Comparison of ENCODE assay signal across 18 cellular contexts in the genomic region with DNA sequence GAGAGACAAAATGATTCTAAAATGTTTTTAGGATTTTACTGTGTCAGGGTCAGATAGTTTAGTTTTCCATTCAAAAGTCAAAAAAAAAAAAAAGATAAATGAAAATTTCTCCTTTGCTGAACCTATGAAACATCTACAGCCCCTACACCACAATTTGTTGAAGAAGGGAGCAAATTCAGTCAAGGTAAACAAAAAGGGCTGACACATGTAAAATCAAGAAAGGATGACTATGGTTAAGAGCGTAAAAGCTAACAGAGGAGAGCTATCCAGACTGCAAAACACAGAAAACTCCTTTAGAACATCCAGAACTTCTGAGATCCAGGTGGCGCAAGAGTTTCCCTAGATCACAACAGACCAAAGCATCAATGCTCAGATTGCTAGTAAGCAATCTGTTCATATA.
A peak's percentile ranks its signal among the peaks of the same experiment; 100 is the strongest.
DNase-seq lines count a peak whose midpoint lies in the region; ATAC-seq, FAIRE-seq and TF ChIP-seq lines count a peak whose summit lies in the region.
"Had no signal": no experiment of that assay in that cellular context is flagged by ENCODE, and none has a peak within 500 bp of the region (broad histone marks: within the 10 kb centered on the region; RNA-seq: fewer than 3 reads in every experiment).

No MANE protein-coding gene starts in this region.

- TF ChIP-seq CTCF in H9 (conservative IDR thresholded peaks at IDR 0.05): no peak
- TF ChIP-seq CTCF in K562 (IDR thresholded peaks at IDR 0.05 in 2 of 3, conservative IDR thresholded peaks at IDR 0.05 in 1 of 3; ENCODE audit: insufficient read depth in 2 of 3, low read depth in 1 of 3, low read length in 3 of 3): no peak

- H3K18ac ChIP-seq in H9 (ENCODE audit: insufficient read length, low read depth, low read length): no peak overlapping the region

- no peaks in the 10 kb centered on the region for H3K79me2 ChIP-seq in H9 (ENCODE audit: insufficient read depth, low read length)
- peaks cover 15% of the 10 kb centered on the region; the same call in 2 of the 3 replicates for H3K79me2 ChIP-seq in K562 (ENCODE audit: control insufficient read depth, insufficient read depth, low read length)

- H3K4me2 ChIP-seq in H9 (ENCODE audit: insufficient read depth, insufficient read length, low read length): no peak overlapping the region
- no peak overlapping the region for H3K4me2 ChIP-seq in K562 (ENCODE audit: insufficient read depth, low read length)
- H3K4me2 ChIP-seq: BLaER1 had no signal

- peaks cover 6 to 11% of the 10 kb centered on the region in 2 experiments for H3K4me1 Mint-ChIP-seq in H9

- H2BK120ac ChIP-seq in H9 (ENCODE audit: low read depth, low read length, poor library complexity, severe bottlenecking): no peak overlapping the region

- H3K27me3 ChIP-seq in H9 (ENCODE audit: insufficient read depth, low read length) (no peaks in the 10 kb centered on the region; the same call in 1 of the 2 replicates), K562 (ENCODE audit: control insufficient read depth in 2 of 2, insufficient read depth in 2 of 2, low read length in 2 of 2) (no peaks in the 10 kb centered on the region)
- H3K27me3 ChIP-seq: BLaER1 had no signal

- no peaks in the 10 kb centered on the region for H3K9me3 Mint-ChIP-seq in H9

- in situ Hi-C loops in K562 (cut with MboI): no loop called here

- no peak overlapping the region for H2BK12ac ChIP-seq in H9 (ENCODE audit: insufficient read length, low read depth, low read length)

- H3K36me3 ChIP-seq in K562 (ENCODE audit: control insufficient read depth, insufficient read depth, low read length) (no peaks in the 10 kb centered on the region; the same call in 2 of the 3 replicates), mesodermal cell (ENCODE audit: control insufficient read depth, insufficient read depth, low read length) (peaks cover 3% of the 10 kb centered on the region)
- H3K36me3 ChIP-seq: HAP-1 had no signal

- no peak overlapping the region for H3K4me3 Mint-ChIP-seq in H9
- H3K4me3 Mint-ChIP-seq: CD8-positive, alpha-beta memory T cell had no signal

- no peak for ATAC-seq in K562
- ATAC-seq in HG03108 (IDR thresholded peaks at IDR 0.05; ENCODE audit: unreplicated experiment): no peak
- no peak for ATAC-seq in GM21529 (IDR thresholded peaks at IDR 0.05; ENCODE audit: unreplicated experiment)

- no peak overlapping the region for H3K14ac ChIP-seq in H9 (ENCODE audit: insufficient read depth, low read length)

- peak overlapping the region; percentile 22 to 46 (median 46); a peak in 3 of 7 replicates for H3K27ac Mint-ChIP-seq in H9

- H3K56ac ChIP-seq in H9 (ENCODE audit: insufficient read length, low read depth, low read length): no peak overlapping the region

- no peak overlapping the region for H3K4ac ChIP-seq in H9 (ENCODE audit: low read depth, low read length)

- no peaks in the 10 kb centered on the region for H3K23me2 ChIP-seq in H9 (ENCODE audit: insufficient read length, low read depth, low read length, poor library complexity, severe bottlenecking)

- H3K27ac ChIP-seq in H9 (ENCODE audit: insufficient read length, low read depth, low read length) (no peak overlapping the region), K562 (ENCODE audit: extremely low read depth, low read depth, low read length) (no peak overlapping the region), mesodermal cell (ENCODE audit: low read depth, low read length, severe bottlenecking) (peak overlapping the region; percentile 13)
- H3K27ac ChIP-seq: BLaER1, GM23248 had no signal

- no peak overlapping the region for H4K5ac ChIP-seq in H9 (ENCODE audit: insufficient read length, low read depth, low read length)

- H4K20me1 ChIP-seq in H9 (ENCODE audit: control insufficient read depth, insufficient read depth, insufficient read length): no peaks in the 10 kb centered on the region
- H4K20me1 ChIP-seq in K562 (replicated peaks; ENCODE audit: control insufficient read depth, insufficient read depth, low read length): no peaks in the 10 kb centered on the region
- H4K20me1 ChIP-seq: BLaER1 had no signal

- no peak overlapping the region for H3T11ph ChIP-seq in H9 (ENCODE audit: low read length)

- H2BK15ac ChIP-seq in H9 (ENCODE audit: low read depth, low read length): no peak overlapping the region

- no peak overlapping the region for H4K8ac ChIP-seq in H9 (replicated peaks; ENCODE audit: insufficient read length, low read depth, low read length)

- TF ChIP-seq RAD21 in K562 (CRISPR knock-in tag; conservative IDR thresholded peaks at IDR 0.05 in 1 of 2, IDR thresholded peaks at IDR 0.05 in 1 of 2): no peak

- no peak for DNase-seq in GM12891 (ENCODE audit: insufficient read length, low spot score)
- DNase-seq in H9: no peak
- no peak for DNase-seq in K562 (ENCODE audit: extremely low read depth in 1 of 4, low spot score in 3 of 4)
- DNase-seq in NCI-H2107 (lab: John Stamatoyannopoulos, UW): no peak
- DNase-seq in NCI-H2196 (lab: John Stamatoyannopoulos, UW; ENCODE audit: unreplicated experiment): no peak
- DNase-seq: AML-193; Caco-2; CD8-positive, alpha-beta memory T cell; DND-41; GF-D8; GM23248; KBM-7 had no signal

- peaks cover 4% of the 10 kb centered on the region; the same call in 1 of the 2 replicates for H3K4me1 ChIP-seq in H9 (ENCODE audit: insufficient read depth, low read length)
- H3K4me1 ChIP-seq in K562 (replicated peaks in 1 of 2; ENCODE audit: control insufficient read depth in 2 of 2, insufficient read depth in 2 of 2, low read length in 2 of 2): 0 out of 5 replicates have a peak, but pooled peaks cover 0 to 3% of the 10 kb centered on the region in 2 experiments
- H3K4me1 ChIP-seq in mesodermal cell (ENCODE audit: control insufficient read depth, insufficient read depth, low read length, poor library complexity, severe bottlenecking): peaks cover 3% of the 10 kb centered on the region
- H3K4me1 ChIP-seq: BLaER1, Caco-2 had no signal

- TF ChIP-seq EP300 in K562 (IDR thresholded peaks at IDR 0.05; ENCODE audit: low read length): no peak

- CTCF ChIA-PET in K562 (lab: Yijun Ruan, JAX; ENCODE audit: low intra/inter-chr PET ratio): no interaction called here

- no peak for TF ChIP-seq POLR2A in GM12891 (IDR thresholded peaks at IDR 0.05; ENCODE audit: low read depth, low read length)
- TF ChIP-seq POLR2A in K562 (conservative IDR thresholded peaks at IDR 0.05): no peak

- intact Hi-C loops in K562 (cut with micrococcal nuclease): no loop called here

- no peaks in the 10 kb centered on the region for H3K27me3 Mint-ChIP-seq in H9 (ENCODE audit: low read depth)

- H3K9me1 ChIP-seq in K562 (ENCODE audit: control insufficient read depth, insufficient read depth, low read length): no peaks in the 10 kb centered on the region

- H3K9ac ChIP-seq in H9 (ENCODE audit: extremely low read depth, insufficient read length, low read length) (no peak overlapping the region), K562 (ENCODE audit: insufficient read depth in 1 of 2, low read depth in 2 of 2, low read length in 2 of 2) (no peak overlapping the region)
- H3K9ac ChIP-seq: BLaER1, GM23248 had no signal

- POLR2A ChIA-PET in K562 (lab: Yijun Ruan, JAX): no interaction called here

- H3K79me1 ChIP-seq in H9 (ENCODE audit: insufficient read depth, low read depth, low read length, poor library complexity, severe bottlenecking): peaks cover 3% of the 10 kb centered on the region

- no peak overlapping the region for H2AK5ac ChIP-seq in H9 (ENCODE audit: insufficient read length, low read length)

- H2BK20ac ChIP-seq in H9 (ENCODE audit: low read depth, low read length, poor library complexity, severe bottlenecking): no peak overlapping the region

- BruUV-seq in K562 (replicated peaks; lab: Mats Ljungman, UMichigan): no TSS peak

- no peak overlapping the region for H3K23ac ChIP-seq in H9 (ENCODE audit: insufficient read length, low read depth, low read length)

- FAIRE-seq in GM12891 (lab: Jason Lieb, UNC) (peak; percentile 35), K562 (lab: Jason Lieb, UNC) (no peak)
- FAIRE-seq: HTR-8/SVneo had no signal

- no peak overlapping the region for H3K4me3 ChIP-seq in K562
- no peak overlapping the region for H3K4me3 ChIP-seq in mesodermal cell (ENCODE audit: extremely low read depth, insufficient read depth, low read length, poor library complexity, severe bottlenecking)
- H3K4me3 ChIP-seq: BLaER1, GM23248, HAP-1 had no signal

- H2AFZ ChIP-seq in H9 (ENCODE audit: low read length): no peak overlapping the region
- H2AFZ ChIP-seq in K562 (ENCODE audit: low read depth, low read length): no peak overlapping the region
- H2AFZ ChIP-seq: GM23248 had no signal

- H2BK5ac ChIP-seq in H9 (ENCODE audit: insufficient read length, low read length): no peak overlapping the region

- H3K36me3 Mint-ChIP-seq in H9 (ENCODE audit: insufficient read depth in 1 of 3, low read depth in 3 of 3): peaks cover 18% of the 10 kb centered on the region in 3 experiments; a peak in 6 of 7 replicates

- H3K9me3 ChIP-seq in H9 (ENCODE audit: control insufficient read depth, low read depth, low read length) (no peaks in the 10 kb centered on the region), K562 (replicated peaks; ENCODE audit: control insufficient read depth, insufficient read depth, low read depth, low read length) (peaks cover 2% of the 10 kb centered on the region; the same call in 1 of the 2 replicates), mesodermal cell (ENCODE audit: control insufficient read depth, low read length) (no peaks in the 10 kb centered on the region)
- H3K9me3 ChIP-seq: Caco-2, HAP-1 had no signal

- WGBS in H9 (ENCODE audit: extremely low coverage, insufficient read length, low lambda C conversion rate): no CpG with 5 or more reads among the region's 2 CpGs
- 49% methylated on average over 2 of the region's 2 CpGs for WGBS in K562 (ENCODE audit: insufficient coverage, low coverage, missing lambda C conversion rate)
- 80 to 100% methylated on average over 1 of the region's 2 CpGs for WGBS in mesodermal cell (ENCODE audit: insufficient coverage in 2 of 2), 2 experiments

- H4K91ac ChIP-seq in H9 (ENCODE audit: insufficient read length, low read depth, low read length): no peak overlapping the region

TF ChIP-seq in GM12891, 5 proteins besides CTCF, POLR2A, EP300 and RAD21:
- TF ChIP-seq SPI1 (IDR thresholded peaks at IDR 0.05; ENCODE audit: low read depth, low read length) (no peak), POU2F2 (IDR thresholded peaks at IDR 0.05; ENCODE audit: low read depth, low read length) (no peak), PAX5 (IDR thresholded peaks at IDR 0.05; ENCODE audit: insufficient read depth, low read length, severe bottlenecking) (no peak), TAF1 (IDR thresholded peaks at IDR 0.05; ENCODE audit: low read depth, low read length) (no peak), POLR2AphosphoS5 (IDR thresholded peaks at IDR 0.05; ENCODE audit: low read depth, low read length) (no peak)

TF ChIP-seq in K562, 482 proteins besides CTCF, POLR2A, EP300 and RAD21:
- TF ChIP-seq SUPT5H (IDR thresholded peaks at IDR 0.05) (no peak), ZNF316 (IDR thresholded peaks at IDR 0.05) (peak; percentile 53), ARNT (IDR thresholded peaks at IDR 0.05) (no peak), MAFG (tag; conservative IDR thresholded peaks at IDR 0.05) (no peak), KLF13 (tag; IDR thresholded peaks at IDR 0.05; ENCODE audit: borderline replicate concordance, low read depth) (no peak), C11orf30 (IDR thresholded peaks at IDR 0.05; ENCODE audit: low read depth) (peak; percentile 30; the same call in 1 of the 2 replicates)
